In the genomic region with DNA sequence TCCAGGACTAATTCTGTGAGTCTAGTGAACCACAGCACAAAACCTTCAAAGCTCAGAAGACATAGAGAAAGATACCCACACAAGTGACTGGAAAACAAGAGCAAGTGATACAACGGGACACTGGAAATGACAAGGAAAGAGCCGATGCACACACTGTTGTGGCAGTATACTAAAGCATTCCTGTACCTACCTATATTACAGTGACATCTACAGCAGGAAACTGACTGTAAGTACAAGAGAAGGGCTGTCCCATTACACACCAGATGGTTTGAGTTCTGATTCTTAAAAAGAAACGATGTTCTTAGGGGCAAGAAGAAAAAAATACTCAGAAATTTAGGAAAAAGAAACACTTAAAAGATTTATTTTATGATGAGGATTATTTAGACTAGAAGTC, we compare ENCODE assay signal across 10 cellular contexts. TPM values are rescaled to one million over a fixed set of nuclear protein-coding genes. Genes with fewer than 3 reads are reported as not detected.
DNase-seq lines count a peak whose midpoint lies in the region; ATAC-seq and TF ChIP-seq lines count a peak whose summit lies in the region.
"Had no signal": no experiment of that assay in that cellular context is flagged by ENCODE, and none has a peak within 500 bp of the region (broad histone marks: within the 10 kb centered on the region; RNA-seq: fewer than 3 reads in every experiment).

No MANE protein-coding gene starts in this region.

- peak overlapping the region; percentile 32 for H3K4me3 Mint-ChIP-seq in activated naive CD8-positive, alpha-beta T cell treated with anti-CD3 and anti-CD28 coated beads, Interleukin-2, amount 50 U/mL, for 24 hours

- no peak for TF ChIP-seq POLR2A in uterus (IDR thresholded peaks at IDR 0.05)

- DNase-seq in heart right ventricle (no peak), left cardiac atrium (no peak), uterus (no peak), NCI-H748 treated with DMSO at 0.1 percent for 48 hours (lab: John Stamatoyannopoulos, UW) (no peak), NCI-H1436 treated with DMSO at 0.1 percent for 48 hours (lab: John Stamatoyannopoulos, UW) (no peak)
- no peak for DNase-seq in activated naive CD8-positive, alpha-beta T cell treated with anti-CD3 and anti-CD28 coated beads, Interleukin-2, amount 50 U/mL, for 24 hours
- DNase-seq: C1 segment of cervical spinal cord, NCI-H524 had no signal

- intact Hi-C loops in heart right ventricle (cut with DNase I), result no loop called here
- intact Hi-C loops in left cardiac atrium (cut with DNase I), result no loop called here
- intact Hi-C loops in uterus (cut with DNase I; ENCODE audit: low total_unique reads), result no loop called here

- ATAC-seq in heart right ventricle, result no peak
- no peak for ATAC-seq in left cardiac atrium
- peak; percentile 35 for ATAC-seq in activated naive CD8-positive, alpha-beta T cell treated with anti-CD3 and anti-CD28 coated beads, Interleukin-2, amount 50 U/mL, for 24 hours
- ATAC-seq in HG03039 (IDR thresholded peaks at IDR 0.05; ENCODE audit: unreplicated experiment), result no peak

- peak overlapping the region; percentile 93 for H3K27ac Mint-ChIP-seq in activated naive CD8-positive, alpha-beta T cell treated with anti-CD3 and anti-CD28 coated beads, Interleukin-2, amount 50 U/mL, for 24 hours

- H3K27ac ChIP-seq in heart right ventricle (peak overlapping the region in 7 of 10 donors; percentile 14 to 91 (median 63)), muscle layer of duodenum (ENCODE audit: low read length) (peak overlapping the region; percentile 84), uterus (peak overlapping the region; percentile 73 to 92)

- peaks cover 5% of the 10 kb centered on the region for H3K9me3 Mint-ChIP-seq in activated naive CD8-positive, alpha-beta T cell treated with anti-CD3 and anti-CD28 coated beads, Interleukin-2, amount 50 U/mL, for 24 hours

- no peak overlapping the region for H3K4me3 ChIP-seq in heart right ventricle
- no peak overlapping the region for H3K4me3 ChIP-seq in muscle layer of duodenum (ENCODE audit: low read depth in 1 of 2, low read length in 2 of 2)
- no peak overlapping the region for H3K4me3 ChIP-seq in uterus

- H3K36me3 ChIP-seq in heart right ventricle (peaks cover 0 to 37% (median 12%) of the 10 kb centered on the region in 9 donors), muscle layer of duodenum (ENCODE audit: control insufficient read depth in 1 of 2, insufficient read depth in 2 of 2, low read length in 2 of 2) (peaks cover 0 to 6% of the 10 kb centered on the region in 2 donors), uterus (no peaks in the 10 kb centered on the region)

- TF ChIP-seq CTCF in heart right ventricle (IDR thresholded peaks at IDR 0.05) (no peak), uterus (IDR thresholded peaks at IDR 0.05) (no peak)

- H3K4me1 ChIP-seq in heart right ventricle (peaks cover 14 to 68% (median 65%) of the 10 kb centered on the region in 9 donors), muscle layer of duodenum (ENCODE audit: control insufficient read depth in 1 of 2, insufficient read depth in 2 of 2, low read length in 2 of 2) (peaks cover 10 to 30% of the 10 kb centered on the region in 2 donors), uterus (peaks cover 10 to 23% of the 10 kb centered on the region in 2 donors)

- H3K27me3 ChIP-seq in heart right ventricle (no peaks in the 10 kb centered on the region), muscle layer of duodenum (ENCODE audit: low read depth, low read length) (no peaks in the 10 kb centered on the region), uterus (no peaks in the 10 kb centered on the region)

- no peaks in the 10 kb centered on the region for H3K27me3 Mint-ChIP-seq in activated naive CD8-positive, alpha-beta T cell treated with anti-CD3 and anti-CD28 coated beads, Interleukin-2, amount 50 U/mL, for 24 hours

- H3K9me3 ChIP-seq in heart right ventricle, result peaks cover 0 to 7% (median 0%) of the 10 kb centered on the region in 11 donors
- no peaks in the 10 kb centered on the region for H3K9me3 ChIP-seq in muscle layer of duodenum (ENCODE audit: control insufficient read depth in 1 of 2, low read length in 2 of 2)
- no peaks in the 10 kb centered on the region for H3K9me3 ChIP-seq in uterus

- WGBS in heart right ventricle, 2 donors, result 53 to 65% methylated on average over 3 of the region's 3 CpGs

- peaks cover 72% of the 10 kb centered on the region for H3K4me1 Mint-ChIP-seq in activated naive CD8-positive, alpha-beta T cell treated with anti-CD3 and anti-CD28 coated beads, Interleukin-2, amount 50 U/mL, for 24 hours

- H3K36me3 Mint-ChIP-seq in activated naive CD8-positive, alpha-beta T cell treated with anti-CD3 and anti-CD28 coated beads, Interleukin-2, amount 50 U/mL, for 24 hours (ENCODE audit: low read depth), result peaks cover 57% of the 10 kb centered on the region

RNA-seq across cellular contexts. Expression of gene TMEM245, which starts 18.5 kb away (rescaled TPM):
- total RNA-seq in heart right ventricle, result 100 to 1,000 TPM in 5 of 10 donors, 10 to 100 TPM in 5; 84.2 to 152 (median 99.9) TPM
- 10 to 100 TPM; 17.0 to 23.5 TPM for polyA plus RNA-seq in heart right ventricle
- total RNA-seq in left cardiac atrium, result 10 to 100 TPM; 67.4 to 79.3 TPM
- 10 to 100 TPM; 59.7 to 80.0 (median 76.0) TPM for total RNA-seq in uterus
